In genomic region chr1:245810789-245811337, GRCh38 we compare ENCODE assay signal across 15 cellular contexts.
DNase-seq lines count a peak whose midpoint lies in the region; ATAC-seq, FAIRE-seq and TF ChIP-seq lines count a peak whose summit lies in the region.
"Had no signal": no experiment of that assay in that cellular context is flagged by ENCODE, and none has a peak within 500 bp of the region (broad histone marks: within the 10 kb centered on the region; RNA-seq: fewer than 3 reads in every experiment).

No MANE protein-coding gene starts in this region.

- no peak overlapping the region for H3K4me2 ChIP-seq in osteoblast (ENCODE audit: insufficient read depth, low read length)

- 11 to 39% (median 24%) methylated on average over 7 of the region's 7 CpGs for WGBS in small intestine, 3 donors

- H2AFZ ChIP-seq in osteoblast (ENCODE audit: low read length) = no peak overlapping the region

- DNase-seq in NCI-H1417 (lab: John Stamatoyannopoulos, UW) (peak; percentile 31 to 73 (median 38)), NCI-H1417 treated with DMSO at 0.1 percent for 48 hours (lab: John Stamatoyannopoulos, UW) (no peak), NCI-H2171 (lab: John Stamatoyannopoulos, UW) (peak; percentile 44), cerebellar cortex (ENCODE audit: low spot score) (peak; percentile 78), small intestine (peak; percentile 63), dedifferentiated amniotic fluid mesenchymal stem cell (ENCODE audit: extremely low spot score) (no peak), osteoblast (ENCODE audit: insufficient read length, low spot score, missing footprints) (no peak)
- DNase-seq: activated CD4-positive, alpha-beta memory T cell treated with anti-CD3 and anti-CD28 coated beads, Interleukin-2, amount 10 ng/mL, durations not matched to agents 7 days and 5 days; activated effector memory CD4-positive, alpha-beta T cell treated with Interleukin-2 at 50 U/mL for 16 hours; CD8-positive, alpha-beta T cell; NCI-H1105 treated with DMSO at 0.1 percent for 48 hours; tibial artery had no signal

- FAIRE-seq in small intestine (lab: Jason Lieb, UNC) = no peak
- FAIRE-seq: H1 had no signal

- H3K36me3 ChIP-seq in small intestine (ENCODE audit: control insufficient read depth in 2 of 2, insufficient read depth in 2 of 2, low read length in 2 of 2) = no peaks in the 10 kb centered on the region
- H3K36me3 ChIP-seq in osteoblast (ENCODE audit: insufficient read depth, low read length) = no peaks in the 10 kb centered on the region
- H3K36me3 ChIP-seq: tibial artery had no signal

- H3K9me3 ChIP-seq in small intestine (ENCODE audit: control insufficient read depth, low read depth) = no peaks in the 10 kb centered on the region
- no peaks in the 10 kb centered on the region for H3K9me3 ChIP-seq in osteoblast (ENCODE audit: low read depth, low read length)
- H3K9me3 ChIP-seq: tibial artery had no signal

- H3K27me3 ChIP-seq in small intestine (ENCODE audit: control insufficient read depth in 2 of 2, insufficient read depth in 2 of 2, low read length in 2 of 2) (no peaks in the 10 kb centered on the region), osteoblast (ENCODE audit: insufficient read depth, low read length) (no peaks in the 10 kb centered on the region)
- H3K27me3 ChIP-seq: tibial artery had no signal

- H3K4me3 ChIP-seq in small intestine (ENCODE audit: low read depth in 1 of 2, low read length in 2 of 2) = no peak overlapping the region
- H3K4me3 ChIP-seq in osteoblast (ENCODE audit: insufficient read depth, low read length) = no peak overlapping the region
- H3K4me3 ChIP-seq: tibial artery had no signal

- no peaks in the 10 kb centered on the region for H4K20me1 ChIP-seq in osteoblast (ENCODE audit: insufficient read depth, low read length)

- ATAC-seq in GM21390 (IDR thresholded peaks at IDR 0.05; ENCODE audit: unreplicated experiment) = no peak
- ATAC-seq: CD8-positive, alpha-beta T cell had no signal

- H3K79me2 ChIP-seq in osteoblast (ENCODE audit: insufficient read depth, low read length) = no peaks in the 10 kb centered on the region

- H3K4me1 ChIP-seq in small intestine (ENCODE audit: control insufficient read depth in 2 of 2, insufficient read depth in 1 of 2, low read depth in 1 of 2, low read length in 1 of 2) = no peaks in the 10 kb centered on the region
- peaks cover 10% of the 10 kb centered on the region for H3K4me1 ChIP-seq in osteoblast (ENCODE audit: insufficient read depth, low read length)
- H3K4me1 ChIP-seq: tibial artery had no signal

- TF ChIP-seq CTCF in osteoblast (IDR thresholded peaks at IDR 0.05; ENCODE audit: extremely low read depth, low read depth, low read length) = no peak

- H3K27ac ChIP-seq in small intestine (ENCODE audit: low read depth in 1 of 2, low read length in 1 of 2) = no peak overlapping the region
- H3K27ac ChIP-seq in osteoblast (ENCODE audit: low read depth, low read length) = no peak overlapping the region
- H3K27ac ChIP-seq: 22Rv1, tibial artery had no signal

Comparison
In these comparisons a context has a peak if more than half of its experiments do, and no peak if none do; other contexts are left out.
1. DNase-seq: peak in NCI-H1417 (3 of 3), NCI-H2171 (single experiment), cerebellar cortex (single experiment) and small intestine (single experiment); none in NCI-H1417 treated with DMSO at 0.1 percent for 48 hours (single experiment), dedifferentiated amniotic fluid mesenchymal stem cell (single experiment) and osteoblast (single experiment).